ENCODE assay signal across 21 cellular contexts in genomic region chr2:47217277-47217676, GRCh38. TPM values are rescaled to one million over a fixed set of nuclear protein-coding genes. Genes with fewer than 3 reads are reported as not detected.
DNase-seq lines count a peak whose midpoint lies in the region; ATAC-seq and TF ChIP-seq lines count a peak whose summit lies in the region.
"Had no signal": no experiment of that assay in that cellular context is flagged by ENCODE, and none has a peak within 500 bp of the region (broad histone marks: within the 10 kb centered on the region; RNA-seq: fewer than 3 reads in every experiment).

No MANE protein-coding gene starts in this region.

- H2BK120ac ChIP-seq in IMR-90 (ENCODE audit: low read depth, low read length) (no peak overlapping the region), mesenchymal stem cell (ENCODE audit: low read depth, low read length) (no peak overlapping the region)

- no peak overlapping the region for H4K5ac ChIP-seq in IMR-90 (ENCODE audit: low read depth, low read length)

- H4K91ac ChIP-seq in IMR-90 (ENCODE audit: insufficient read depth, low read depth, low read length) (no peak overlapping the region), mesenchymal stem cell (ENCODE audit: low read length) (no peak overlapping the region)

- no peaks in the 10 kb centered on the region for H4K20me1 ChIP-seq in IMR-90 (ENCODE audit: insufficient read depth, low read length)

- no peak overlapping the region for H3K27ac Mint-ChIP-seq in activated CD8-positive, alpha-beta T cell treated with anti-CD3 and anti-CD28 coated beads for 36 hours
- H3K27ac Mint-ChIP-seq: CD4-positive, CD25-positive, alpha-beta regulatory T cell; IgD-negative memory B cell had no signal

- no peak overlapping the region for H2AK9ac ChIP-seq in IMR-90 (replicated peaks; ENCODE audit: low read depth, low read length, poor library complexity)

- H3K9me3 ChIP-seq in IMR-90 (ENCODE audit: control insufficient read depth, insufficient read depth, low read length) (no peaks in the 10 kb centered on the region), WERI-Rb-1 (ENCODE audit: severe bottlenecking) (peaks cover 7% of the 10 kb centered on the region), mesenchymal stem cell (ENCODE audit: control insufficient read depth, low read length) (no peaks in the 10 kb centered on the region)

- intact Hi-C loops in IMR-90 (cut with micrococcal nuclease), result no loop called here
- intact Hi-C loops in activated CD8-positive, alpha-beta T cell treated with anti-CD3 and anti-CD28 coated beads for 36 hours (cut with micrococcal nuclease), result no loop called here

- H3K14ac ChIP-seq in IMR-90 (replicated peaks; ENCODE audit: low read depth, low read length) (no peak overlapping the region), mesenchymal stem cell (ENCODE audit: low read length in 2 of 2) (no peak overlapping the region)

- 60% methylated on average over 1 of the region's 3 CpGs; no CpG with 5 or more reads in 1 of the 2 experiments for WGBS in IMR-90 (ENCODE audit: extremely low coverage in 2 of 2, insufficient read length in 1 of 2), 2 experiments
- 92% methylated on average over 3 of the region's 3 CpGs for WGBS in mesenchymal stem cell

- H2AFZ ChIP-seq in IMR-90 (replicated peaks; ENCODE audit: low read length, poor library complexity) (no peak overlapping the region), mesenchymal stem cell (ENCODE audit: low read depth, low read length) (no peak overlapping the region)

- H3K4me1 Mint-ChIP-seq in activated CD8-positive, alpha-beta T cell treated with anti-CD3 and anti-CD28 coated beads for 36 hours (ENCODE audit: low read depth), result no peaks in the 10 kb centered on the region
- H3K4me1 Mint-ChIP-seq: CD4-positive, CD25-positive, alpha-beta regulatory T cell; IgD-negative memory B cell had no signal

- peak overlapping the region in 1 of 2 experiments; percentile 14 for H2BK12ac ChIP-seq in mesenchymal stem cell (ENCODE audit: low read length in 2 of 2)

- H4K8ac ChIP-seq in IMR-90 (ENCODE audit: low read depth in 2 of 2, low read length in 2 of 2) (no peak overlapping the region), mesenchymal stem cell (ENCODE audit: low read length) (no peak overlapping the region)

- H3K4me3 Mint-ChIP-seq in activated CD8-positive, alpha-beta T cell treated with anti-CD3 and anti-CD28 coated beads for 36 hours, result no peak overlapping the region
- H3K4me3 Mint-ChIP-seq: CD4-positive, CD25-positive, alpha-beta regulatory T cell; IgD-negative memory B cell had no signal

- H3K18ac ChIP-seq in IMR-90 (ENCODE audit: low read depth, low read length) (no peak overlapping the region), mesenchymal stem cell (ENCODE audit: low read depth in 1 of 2, low read length in 2 of 2) (no peak overlapping the region)

- no TSS peak for BruUV-seq in IMR-90 (replicated peaks; lab: Mats Ljungman, UMichigan)

- no peak for TF ChIP-seq CTCF in C4-2B (conservative IDR thresholded peaks at IDR 0.05)
- no peak for TF ChIP-seq CTCF in IMR-90 (conservative IDR thresholded peaks at IDR 0.05; ENCODE audit: low read depth, low read length)
- no peak for TF ChIP-seq CTCF in WERI-Rb-1 (IDR thresholded peaks at IDR 0.05; ENCODE audit: low read depth, low read length)
- TF ChIP-seq CTCF in activated CD8-positive, alpha-beta T cell treated with anti-CD3 and anti-CD28 coated beads for 36 hours (IDR thresholded peaks at IDR 0.05), result no peak

- H2BK15ac ChIP-seq in IMR-90 (ENCODE audit: low read depth, low read length) (peak overlapping the region; percentile 62; the same call in 1 of the 3 replicates), mesenchymal stem cell (ENCODE audit: low read depth, poor library complexity, severe bottlenecking) (no peak overlapping the region)

- H3K9ac ChIP-seq in IMR-90 (ENCODE audit: low read depth, low read length), result no peak overlapping the region
- H3K9ac ChIP-seq in mesenchymal stem cell (ENCODE audit: low read length), result no peak overlapping the region

- H3K27me3 Mint-ChIP-seq in activated CD8-positive, alpha-beta T cell treated with anti-CD3 and anti-CD28 coated beads for 36 hours, result no peaks in the 10 kb centered on the region

- H3K36me3 Mint-ChIP-seq in activated CD8-positive, alpha-beta T cell treated with anti-CD3 and anti-CD28 coated beads for 36 hours (ENCODE audit: low read depth), result no peaks in the 10 kb centered on the region
- H3K36me3 Mint-ChIP-seq: CD4-positive, CD25-positive, alpha-beta regulatory T cell had no signal

- POLR2A ChIA-PET in IMR-90 (lab: Charles Lee; ENCODE audit: unreplicated experiment), result no interaction called here
- POLR2A ChIA-PET in activated CD8-positive, alpha-beta T cell treated with anti-CD3 and anti-CD28 coated beads for 36 hours (lab: Charles Lee), result no interaction called here

- H3K4me2 ChIP-seq in IMR-90 (ENCODE audit: low read depth, low read length) (no peak overlapping the region), mesenchymal stem cell (ENCODE audit: low read length, poor library complexity, severe bottlenecking) (no peak overlapping the region)

- TF ChIP-seq POLR2A in IMR-90 (IDR thresholded peaks at IDR 0.05; ENCODE audit: low read depth, low read length), result no peak

- peak overlapping the region; percentile 73 for H2BK20ac ChIP-seq in IMR-90 (ENCODE audit: low read depth, low read length)

- H3K4ac ChIP-seq in IMR-90 (ENCODE audit: low read depth, low read length), result peak overlapping the region; percentile 13; the same call in 1 of the 2 replicates
- no peak overlapping the region for H3K4ac ChIP-seq in mesenchymal stem cell (ENCODE audit: low read depth in 1 of 2, low read length in 2 of 2)

- H3K79me1 ChIP-seq in IMR-90 (ENCODE audit: low read depth in 1 of 2, low read length in 2 of 2), result peaks cover 0 to 8% of the 10 kb centered on the region in 2 experiments; a peak in 1 of 4 replicates
- H3K79me1 ChIP-seq in mesenchymal stem cell (replicated peaks; ENCODE audit: low read length, poor library complexity, severe bottlenecking), result peaks cover 2% of the 10 kb centered on the region

- H2AK5ac ChIP-seq in IMR-90 (ENCODE audit: low read depth, low read length) (no peak overlapping the region), mesenchymal stem cell (ENCODE audit: low read length, severe bottlenecking) (peak overlapping the region; percentile 63)

- in situ Hi-C loops in IMR-90 (cut with MboI; ENCODE audit: low sequenced_read_pairs), result no loop called here

- H3K27me3 ChIP-seq in IMR-90 (ENCODE audit: control insufficient read depth, insufficient read depth, low read length), result no peaks in the 10 kb centered on the region
- H3K27me3 ChIP-seq in WERI-Rb-1 (ENCODE audit: insufficient read depth, low read depth, severe bottlenecking), result no peaks in the 10 kb centered on the region
- H3K27me3 ChIP-seq in mesenchymal stem cell (ENCODE audit: control insufficient read depth in 1 of 2, insufficient read depth in 1 of 2, low read length in 2 of 2), result peaks cover 0 to 3% of the 10 kb centered on the region in 2 experiments

- no peak overlapping the region for H3K56ac ChIP-seq in IMR-90 (ENCODE audit: extremely low read depth, insufficient read depth, low read length)

- DNase-seq in IMR-90, result no peak
- DNase-seq in WERI-Rb-1, result no peak
- DNase-seq in mesenchymal stem cell, result no peak
- no peak for DNase-seq in activated CD4-positive, alpha-beta T cell treated with anti-CD3 and anti-CD28 coated beads for 4 hours
- no peak for DNase-seq in KG1 (lab: John Stamatoyannopoulos, UW)
- DNase-seq in activated CD8-positive, alpha-beta T cell treated with anti-CD3 and anti-CD28 coated beads for 36 hours, result no peak
- DNase-seq: CD4-positive, CD25-positive, alpha-beta regulatory T cell; GOT3; HCEC 1CT; NCI-H1048; NCI-H1417 treated with DMSO at 0.1 percent for 48 hours; NCI-H1694 treated with DMSO at 0.1 percent for 48 hours; NCI-H2081; NCI-H2227 treated with DMSO at 0.1 percent for 48 hours; NCI-H748 treated with DMSO at 0.1 percent for 48 hours; OCI-M1; SIG-M5 had no signal

- H3K27ac ChIP-seq in C4-2B (peak overlapping the region; percentile 62), IMR-90 (ENCODE audit: insufficient read depth, low read length) (no peak overlapping the region), WERI-Rb-1 (peak overlapping the region; percentile 50), mesenchymal stem cell (ENCODE audit: low read length, poor library complexity, severe bottlenecking) (no peak overlapping the region)
- H3K27ac ChIP-seq: SK-N-MC had no signal

- no peak for ATAC-seq in IMR-90 (ENCODE audit: low read depth)
- ATAC-seq in GM19328 (IDR thresholded peaks at IDR 0.05; ENCODE audit: unreplicated experiment), result no peak
- no peak for ATAC-seq in activated CD8-positive, alpha-beta T cell treated with anti-CD3 and anti-CD28 coated beads for 36 hours

- CTCF ChIA-PET in IMR-90 (lab: Yijun Ruan, JAX), result no interaction called here
- CTCF ChIA-PET in activated CD8-positive, alpha-beta T cell treated with anti-CD3 and anti-CD28 coated beads for 36 hours (lab: Charles Lee), result no interaction called here

- H3K23ac ChIP-seq in IMR-90 (ENCODE audit: low read depth, low read length) (no peak overlapping the region), mesenchymal stem cell (ENCODE audit: low read length in 2 of 2) (no peak overlapping the region)

- dilution Hi-C loops in IMR-90 (cut with HindIII; ENCODE audit: low sequenced_read_pairs, unreplicated experiment), result no loop called here

- TF ChIP-seq RAD21 in IMR-90 (IDR thresholded peaks at IDR 0.05; ENCODE audit: low read length), result no peak

- no peak overlapping the region for H2BK5ac ChIP-seq in IMR-90 (ENCODE audit: low read depth, low read length, poor library complexity, severe bottlenecking)
- H2BK5ac ChIP-seq in mesenchymal stem cell (ENCODE audit: low read depth, low read length, poor library complexity, severe bottlenecking), result no peak overlapping the region

- H3K9me3 Mint-ChIP-seq in activated CD8-positive, alpha-beta T cell treated with anti-CD3 and anti-CD28 coated beads for 36 hours, result peaks cover 5% of the 10 kb centered on the region

- peaks cover 9% of the 10 kb centered on the region; the same call in 1 of the 2 replicates for H3K9me1 ChIP-seq in IMR-90 (ENCODE audit: insufficient read depth, low read length)

- no peak overlapping the region for H3K4me3 ChIP-seq in IMR-90 (ENCODE audit: insufficient read depth, low read depth, low read length)
- H3K4me3 ChIP-seq in WERI-Rb-1 (ENCODE audit: low read depth, low read length), result no peak overlapping the region
- H3K4me3 ChIP-seq in mesenchymal stem cell (ENCODE audit: insufficient read depth in 1 of 2, low read depth in 1 of 2, low read length in 2 of 2), result no peak overlapping the region
- H3K4me3 ChIP-seq: SK-N-MC had no signal

- H3K4me1 ChIP-seq in IMR-90 (ENCODE audit: control insufficient read depth, insufficient read depth, low read length) (peaks cover 4% of the 10 kb centered on the region; the same call in 1 of the 2 replicates), mesenchymal stem cell (ENCODE audit: control insufficient read depth, insufficient read depth, low read depth, low read length) (peaks cover 16% of the 10 kb centered on the region)

- H3K36me3 ChIP-seq in IMR-90 (ENCODE audit: control insufficient read depth, insufficient read depth, low read length) (no peaks in the 10 kb centered on the region), WERI-Rb-1 (no peaks in the 10 kb centered on the region), mesenchymal stem cell (ENCODE audit: control insufficient read depth in 1 of 2, insufficient read depth in 2 of 2, low read depth in 1 of 2, low read length in 2 of 2) (no peaks in the 10 kb centered on the region)

RNA-seq across cellular contexts. Expression of gene CALM2, which starts 41.0 kb away (rescaled TPM):
- 290 and 1,344 TPM in 2 replicates for total RNA-seq in IMR-90 (2012; rRNA removed)
- 774 and 970 TPM in 2 replicates for polyA plus RNA-seq in IMR-90 (2012; rRNA removed)
- 56.0 and 99.9 TPM in 2 replicates for polyA plus RNA-seq in IMR-90 (2012; cell fraction: cytosol; rRNA removed)
- polyA plus RNA-seq in IMR-90 (2012; cell fraction: nucleus; rRNA removed; ENCODE audit: low replicate concordance), result 20.2 and 214 TPM in 2 replicates
- polyA plus RNA-seq in mesenchymal stem cell (2013, experiment 1 of 2), result 708 TPM
- 761 TPM for polyA plus RNA-seq in mesenchymal stem cell (2013, experiment 2 of 2)
- 100 to 1,000 TPM; 399 to 415 TPM for total RNA-seq in activated CD8-positive, alpha-beta T cell treated with anti-CD3 and anti-CD28 coated beads for 36 hours

Comparison
In these comparisons a context has a peak if more than half of its experiments do, and no peak if none do; other contexts are left out.
1. H3K27ac ChIP-seq: peak in C4-2B (single experiment) and WERI-Rb-1 (single experiment); none in IMR-90 (single experiment) and mesenchymal stem cell (single experiment).